Comparison of ENCODE assay signal across 9 cellular contexts in genomic region chr1:51989582-51990477, GRCh38. TPM values are rescaled to one million over a fixed set of nuclear protein-coding genes. Genes with fewer than 3 reads are reported as not detected.
A peak's percentile ranks its signal among the peaks of the same experiment; 100 is the strongest.
DNase-seq lines count a peak whose midpoint lies in the region; ATAC-seq and TF ChIP-seq lines count a peak whose summit lies in the region.
"Had no signal": no experiment of that assay in that cellular context is flagged by ENCODE, and none has a peak within 500 bp of the region (broad histone marks: within the 10 kb centered on the region; RNA-seq: fewer than 3 reads in every experiment).

No MANE protein-coding gene starts in this region.

- H3K4me3 ChIP-seq in thyroid gland (replicated peaks in 1 of 3) = peak overlapping the region in 2 of 3 donors; percentile 25 to 30

- H3K9me3 Mint-ChIP-seq in activated T-cell treated with anti-CD3 and anti-CD28 coated beads, Interleukin-2, amount 50 U/mL, for 4 hours = no peaks in the 10 kb centered on the region
- no peaks in the 10 kb centered on the region for H3K9me3 Mint-ChIP-seq in activated naive CD8-positive, alpha-beta T cell (ENCODE audit: low read depth)
- H3K9me3 Mint-ChIP-seq in immature natural killer cell = peaks cover 0 to 2% (median 0%) of the 10 kb centered on the region in 6 donors

- H3K4me1 Mint-ChIP-seq in activated T-cell treated with anti-CD3 and anti-CD28 coated beads, Interleukin-2, amount 50 U/mL, for 4 hours (ENCODE audit: low read depth) = peaks cover 9% of the 10 kb centered on the region
- peaks cover 12% of the 10 kb centered on the region for H3K4me1 Mint-ChIP-seq in activated naive CD8-positive, alpha-beta T cell (ENCODE audit: low read depth)
- H3K4me1 Mint-ChIP-seq in immature natural killer cell = peaks cover 11% of the 10 kb centered on the region in 2 donors

- TF ChIP-seq POLR2A in thyroid gland (IDR thresholded peaks at IDR 0.05) = no peak

- H3K27me3 Mint-ChIP-seq in activated T-cell treated with anti-CD3 and anti-CD28 coated beads, Interleukin-2, amount 50 U/mL, for 4 hours (ENCODE audit: low read depth) = peaks cover 31% of the 10 kb centered on the region
- H3K27me3 Mint-ChIP-seq in activated naive CD8-positive, alpha-beta T cell = peaks cover 24% of the 10 kb centered on the region
- H3K27me3 Mint-ChIP-seq in immature natural killer cell (ENCODE audit: low read depth in 3 of 3) = peaks cover 13 to 29% (median 21%) of the 10 kb centered on the region in 3 donors

- H3K4me3 Mint-ChIP-seq in activated T-cell treated with anti-CD3 and anti-CD28 coated beads, Interleukin-2, amount 50 U/mL, for 4 hours = peak overlapping the region; percentile 58
- peak overlapping the region; percentile 71 for H3K4me3 Mint-ChIP-seq in activated naive CD8-positive, alpha-beta T cell
- peak overlapping the region; percentile 44 to 66 (median 62) for H3K4me3 Mint-ChIP-seq in immature natural killer cell

- H3K27ac Mint-ChIP-seq in activated naive CD8-positive, alpha-beta T cell = no peak overlapping the region
- no peak overlapping the region for H3K27ac Mint-ChIP-seq in immature natural killer cell

- ATAC-seq in activated T-cell treated with anti-CD3 and anti-CD28 coated beads, Interleukin-2, amount 50 U/mL, for 4 hours = no peak

- H3K27me3 ChIP-seq in thyroid gland = peaks cover 18% of the 10 kb centered on the region

- no peaks in the 10 kb centered on the region for H3K9me3 ChIP-seq in thyroid gland

- no peak for DNase-seq in activated T-cell treated with anti-CD3 and anti-CD28 coated beads, Interleukin-2, amount 50 U/mL, for 4 hours
- no peak for DNase-seq in activated T-cell treated with anti-CD3 and anti-CD28 coated beads, Interleukin-2, amount 50 U/mL, for 48 hours
- DNase-seq in immature natural killer cell = no peak
- DNase-seq in thyroid gland = no peak
- DNase-seq in COLO829 (ENCODE audit: low spot score) = no peak
- no peak for DNase-seq in pons (ENCODE audit: low spot score)
- DNase-seq in HK-2 (ENCODE audit: unreplicated experiment) = no peak
- DNase-seq: KG1 had no signal

- H3K4me1 ChIP-seq in thyroid gland = no peaks in the 10 kb centered on the region

- TF ChIP-seq CTCF in thyroid gland (IDR thresholded peaks at IDR 0.05) = no peak

- H3K36me3 Mint-ChIP-seq in activated T-cell treated with anti-CD3 and anti-CD28 coated beads, Interleukin-2, amount 50 U/mL, for 4 hours (ENCODE audit: insufficient read depth) = no peaks in the 10 kb centered on the region
- H3K36me3 Mint-ChIP-seq in activated naive CD8-positive, alpha-beta T cell = no peaks in the 10 kb centered on the region
- peaks cover 0 to 5% (median 0%) of the 10 kb centered on the region in 3 donors for H3K36me3 Mint-ChIP-seq in immature natural killer cell

- no peak overlapping the region for H3K27ac ChIP-seq in thyroid gland

- intact Hi-C loops in thyroid gland (cut with DNase I) = loop anchor here (10.0 kb wide), 1 partner anchor 95 kb away; no protein-coding TSS in a partner anchor

- H3K36me3 ChIP-seq in thyroid gland = no peaks in the 10 kb centered on the region

- WGBS in thyroid gland, 2 donors = 13 to 15% methylated on average over 22 to 27 of the region's 47 CpGs

RNA-seq across cellular contexts. Expression of gene RAB3B, which starts 0.7 kb away (rescaled TPM):
- total RNA-seq in activated T-cell treated with anti-CD3 and anti-CD28 coated beads, Interleukin-2, amount 50 U/mL, for 4 hours = under 1 TPM; 0.05 to 0.11 (median 0.08) TPM
- not detected for polyA plus RNA-seq in immature natural killer cell
- total RNA-seq in thyroid gland = under 1 TPM in 1 of 4 donors, not detected in 3; under 0.01 TPM

RNA-seq across cellular contexts. Expression of gene KTI12, which starts 43.8 kb away (rescaled TPM):
- total RNA-seq in activated T-cell treated with anti-CD3 and anti-CD28 coated beads, Interleukin-2, amount 50 U/mL, for 4 hours = 10 to 100 TPM; 26.4 to 27.1 (median 27.1) TPM
- 10 to 100 TPM; 28.8 to 31.8 (median 29.1) TPM for polyA plus RNA-seq in immature natural killer cell
- 10 to 100 TPM in 2 of 4 donors, 1 to 10 TPM in 2; 7.7 to 11.0 (median 10.1) TPM for total RNA-seq in thyroid gland
